In the genomic region with DNA sequence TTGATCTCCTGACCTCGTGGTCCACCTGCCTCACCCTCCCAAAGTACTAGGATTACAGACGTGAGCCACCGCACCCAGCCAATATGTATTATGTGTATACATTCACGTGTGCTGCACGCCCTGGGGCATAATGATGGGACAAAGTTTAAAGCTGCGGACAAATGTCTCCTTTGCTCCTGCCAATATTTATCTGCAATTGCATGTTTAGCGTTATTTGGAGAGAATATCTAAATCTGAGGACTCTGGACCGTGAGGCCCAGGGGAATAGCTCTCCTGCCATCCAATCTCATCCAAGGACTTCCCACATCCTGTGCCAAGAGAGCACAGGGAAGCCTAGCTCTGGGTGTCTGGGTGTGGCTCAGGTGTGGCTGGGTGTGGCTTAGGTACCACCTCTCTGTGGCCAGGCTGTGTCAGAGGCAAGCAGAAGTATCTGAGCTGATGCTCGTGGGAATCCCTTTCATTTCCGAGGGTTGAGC, we compare ENCODE assay signal across 18 cellular contexts. TPM values are rescaled to one million over a fixed set of nuclear protein-coding genes. Genes with fewer than 3 reads are reported as not detected.
DNase-seq lines count a peak whose midpoint lies in the region; ATAC-seq and TF ChIP-seq lines count a peak whose summit lies in the region.
"Had no signal": no experiment of that assay in that cellular context is flagged by ENCODE, and none has a peak within 500 bp of the region (broad histone marks: within the 10 kb centered on the region; RNA-seq: fewer than 3 reads in every experiment).

No MANE protein-coding gene starts in this region.

- H3K36me3 ChIP-seq in HEK293 (ENCODE audit: control insufficient read depth in 2 of 2, insufficient read depth in 1 of 2, low read length in 2 of 2): no peaks in the 10 kb centered on the region
- H3K36me3 ChIP-seq in Peyer's patch: no peaks in the 10 kb centered on the region
- no peaks in the 10 kb centered on the region for H3K36me3 ChIP-seq in mucosa of descending colon (ENCODE audit: low read depth)
- no peaks in the 10 kb centered on the region for H3K36me3 ChIP-seq in sigmoid colon

- TF ChIP-seq EP300 in sigmoid colon (IDR thresholded peaks at IDR 0.05): no peak

- H3K27me3 Mint-ChIP-seq in effector memory CD8-positive, alpha-beta T cell: peaks cover 16 to 21% of the 10 kb centered on the region in 2 donors

- TF ChIP-seq CTCF in HEK293 (tag by site-specific recombination; IDR thresholded peaks at IDR 0.05) (no peak), Peyer's patch (IDR thresholded peaks at IDR 0.05) (no peak), mucosa of descending colon (IDR thresholded peaks at IDR 0.05) (no peak), GM20000 (IDR thresholded peaks at IDR 0.05; ENCODE audit: extremely low read depth, missing control alignments) (no peak), sigmoid colon (IDR thresholded peaks at IDR 0.05) (no peak)

- no peaks in the 10 kb centered on the region for H3K9me3 ChIP-seq in HEK293 (ENCODE audit: control insufficient read depth, insufficient read depth, low read depth, low read length)
- no peaks in the 10 kb centered on the region for H3K9me3 ChIP-seq in Peyer's patch
- H3K9me3 ChIP-seq in mucosa of descending colon: no peaks in the 10 kb centered on the region
- H3K9me3 ChIP-seq in sigmoid colon: no peaks in the 10 kb centered on the region

- no peaks in the 10 kb centered on the region for H3K9me3 Mint-ChIP-seq in effector memory CD8-positive, alpha-beta T cell
- H3K9me3 Mint-ChIP-seq: HFFc6 had no signal

- H3K36me3 Mint-ChIP-seq in effector memory CD8-positive, alpha-beta T cell (ENCODE audit: insufficient read depth): no peaks in the 10 kb centered on the region

- TF ChIP-seq POLR2A in Peyer's patch (IDR thresholded peaks at IDR 0.05) (no peak), sigmoid colon (IDR thresholded peaks at IDR 0.05) (no peak)

- H3K27me3 ChIP-seq in Peyer's patch: no peaks in the 10 kb centered on the region
- no peaks in the 10 kb centered on the region for H3K27me3 ChIP-seq in sigmoid colon

- no peak overlapping the region for H3K4me3 Mint-ChIP-seq in effector memory CD8-positive, alpha-beta T cell
- H3K4me3 Mint-ChIP-seq: HFFc6 had no signal

- H3K4me3 ChIP-seq in HEK293 (ENCODE audit: low read depth, low read length): no peak overlapping the region
- H3K4me3 ChIP-seq in Peyer's patch: no peak overlapping the region
- H3K4me3 ChIP-seq in mucosa of descending colon: no peak overlapping the region
- H3K4me3 ChIP-seq in sigmoid colon: no peak overlapping the region

- POLR2A ChIA-PET in HEK293 (lab: Yijun Ruan, JAX): no interaction called here

- intact Hi-C loops in mucosa of descending colon (cut with DNase I, micrococcal nuclease) (no loop called here), sigmoid colon (cut with DNase I) (no loop called here)

- 17 to 67% methylated on average over 10 of the region's 10 CpGs for WGBS in sigmoid colon, 2 donors

- CTCF ChIA-PET in HEK293 (lab: Yijun Ruan, JAX): interaction anchor here (0.5 to 2.2 kb wide), 7 partner anchors 14 to 694 kb away, joined by 3 to 9 read pairs (median 4); no protein-coding TSS in a partner anchor

- DNase-seq in Peyer's patch (peak in 2 of 3 donors; percentile 81 to 86), mucosa of descending colon (peak; percentile 58 to 77 (median 70)), GM20000 (ENCODE audit: low spot score) (no peak), sigmoid colon (no peak)
- DNase-seq in activated T-cell treated with anti-CD3 and anti-CD28 coated beads, Interleukin-2, amount 50 U/mL, for 48 hours: no peak
- DNase-seq in effector memory CD8-positive, alpha-beta T cell: no peak
- DNase-seq: COR-L47, HFFc6, KBM-7, NCI-H1436 treated with DMSO at 0.1 percent for 48 hours, NCI-H2081, NCI-H345, NCI-H82, SHP77 had no signal

- ATAC-seq in esophagus mucosa (peak; percentile 86), mucosa of descending colon (peak; percentile 85)
- no peak for ATAC-seq in effector memory CD8-positive, alpha-beta T cell (replicated peaks)
- ATAC-seq: SK-N-SH treated with all-trans-retinoic acid at 6 μM for 48 hours had no signal

- H3K27ac ChIP-seq in HEK293 (ENCODE audit: extremely low read depth, low read depth, low read length): no peak overlapping the region
- peak overlapping the region in 2 of 4 donors; percentile 47 to 88 for H3K27ac ChIP-seq in Peyer's patch
- no peak overlapping the region for H3K27ac ChIP-seq in sigmoid colon
- H3K27ac ChIP-seq: C4-2B had no signal

- no peak overlapping the region for H3K27ac Mint-ChIP-seq in effector memory CD8-positive, alpha-beta T cell
- H3K27ac Mint-ChIP-seq: HFFc6 had no signal

- no peaks in the 10 kb centered on the region for H3K4me1 Mint-ChIP-seq in effector memory CD8-positive, alpha-beta T cell (ENCODE audit: low read depth in 2 of 2)

- H3K4me1 ChIP-seq in HEK293 (ENCODE audit: control insufficient read depth, insufficient read depth, low read length): no peaks in the 10 kb centered on the region
- no peaks in the 10 kb centered on the region for H3K4me1 ChIP-seq in Peyer's patch
- H3K4me1 ChIP-seq in mucosa of descending colon (ENCODE audit: low read depth): no peaks in the 10 kb centered on the region
- no peaks in the 10 kb centered on the region for H3K4me1 ChIP-seq in sigmoid colon

TF ChIP-seq in HEK293, 187 proteins besides CTCF, POLR2A, EP300 and RAD21:
- TF ChIP-seq ZNF311 (tag by site-specific recombination; IDR thresholded peaks at IDR 0.05; ENCODE audit: borderline replicate concordance) (no peak), KLF1 (tag by site-specific recombination; IDR thresholded peaks at IDR 0.05) (peak; percentile 97)

RNA-seq across cellular contexts. Expression of a gene that starts 6.9 kb away (rescaled TPM):
- total RNA-seq in Peyer's patch (10 to 100 TPM; 21.0 to 57.8 (median 27.3) TPM), esophagus mucosa (24.3 TPM), mucosa of descending colon (10 to 100 TPM; 22.1 to 38.3 (median 25.9) TPM), sigmoid colon (10 to 100 TPM; 39.3 to 71.3 (median 54.3) TPM)
- 10 to 100 TPM; 17.6 to 37.2 (median 31.0) TPM for polyA plus RNA-seq in sigmoid colon

Comparison
In these comparisons a context has a peak if more than half of its experiments do, and no peak if none do; other contexts are left out.
1. DNase-seq: peak in Peyer's patch (2 of 3) and mucosa of descending colon (3 of 3); none in GM20000 (single experiment), sigmoid colon (single experiment), activated T-cell treated with anti-CD3 and anti-CD28 coated beads, Interleukin-2, amount 50 U/mL, for 48 hours (0 of 2) and effector memory CD8-positive, alpha-beta T cell (0 of 3).